Comparison of ENCODE assay signal across 8 cellular contexts in the genomic region with DNA sequence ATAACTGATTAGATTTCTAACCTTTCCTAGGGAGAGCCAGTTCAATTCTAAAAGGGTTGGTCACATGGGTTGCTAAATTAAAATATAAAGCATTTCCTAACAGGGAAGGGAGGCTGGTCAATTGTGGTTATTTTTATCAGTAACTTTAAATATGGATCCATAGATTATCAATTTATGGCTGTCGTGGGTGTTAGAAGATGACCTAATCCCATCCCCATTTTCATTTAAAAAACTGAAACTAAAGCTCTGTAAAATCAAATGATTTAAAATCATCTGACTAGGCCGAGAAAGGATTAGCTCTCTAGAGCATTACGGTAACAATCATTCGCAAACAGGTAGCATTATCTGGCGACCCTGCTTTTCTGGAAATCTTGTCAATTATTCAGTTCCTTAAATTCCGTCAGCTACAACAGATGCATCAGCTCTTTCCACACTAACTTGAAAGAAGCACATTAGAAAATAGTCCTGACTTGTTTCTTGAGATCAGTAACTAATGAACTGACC. TPM values are rescaled to one million over a fixed set of nuclear protein-coding genes. Genes with fewer than 3 reads are reported as not detected.
A peak's percentile ranks its signal among the peaks of the same experiment; 100 is the strongest.
DNase-seq lines count a peak whose midpoint lies in the region; ATAC-seq and TF ChIP-seq lines count a peak whose summit lies in the region.

No MANE protein-coding gene starts in this region.

- CTCF ChIA-PET in CD4-positive, alpha-beta T cell (lab: Charles Lee), result interaction anchor here (1.1 to 1.7 kb wide), 4 partner anchors 13 to 53 kb away, joined by 3 to 14 read pairs (median 6); a partner anchor contains a TSS

- POLR2A ChIA-PET in CD4-positive, alpha-beta T cell (lab: Charles Lee), result interaction anchor here (0.6 to 4.7 kb wide), 29 partner anchors 9 to 1239 kb away, joined by 3 to 309 read pairs (median 5); a partner anchor contains a TSS

- in situ Hi-C loops in GM13977 (cut with MboI; ENCODE audit: low pct_unique_long_range_greater_than_20kb, low sequenced_read_pairs, unreplicated experiment), result no loop called here

- H3K9me3 ChIP-seq in CD4-positive, alpha-beta T cell (ENCODE audit: control insufficient read depth, low read length), result no peaks in the 10 kb centered on the region
- H3K9me3 ChIP-seq in neural cell (ENCODE audit: low read length), result no peaks in the 10 kb centered on the region

- intact Hi-C loops in CD4-positive, alpha-beta T cell (cut with DNase I, micrococcal nuclease), result loop anchor here (1.0 to 5.0 kb wide), 4 partner anchors 47 to 121 kb away; a partner anchor contains a TSS

- peaks cover 39% of the 10 kb centered on the region for H3K79me2 ChIP-seq in neural cell (replicated peaks; ENCODE audit: insufficient read depth, low read length)

- H3K27ac Mint-ChIP-seq in CD4-positive, alpha-beta T cell, result peak overlapping the region; percentile 99

- H3F3A ChIP-seq in neural cell (ENCODE audit: insufficient read depth, low read length, poor library complexity, severe bottlenecking), result peaks cover 8% of the 10 kb centered on the region

- H3K4me2 ChIP-seq in neural cell (ENCODE audit: low read length), result peak overlapping the region; percentile 84

- peaks cover 48% of the 10 kb centered on the region for H3K36me3 Mint-ChIP-seq in CD4-positive, alpha-beta T cell (ENCODE audit: low read depth)

- peak overlapping the region; percentile 96 for H3K27ac ChIP-seq in CD4-positive, alpha-beta T cell (ENCODE audit: low read depth, low read length)
- H3K27ac ChIP-seq in coronary artery (peak overlapping the region; percentile 92 to 98), neural cell (ENCODE audit: low read length) (peak overlapping the region; percentile 100)

- no peaks in the 10 kb centered on the region for H3K27me3 ChIP-seq in CD4-positive, alpha-beta T cell (ENCODE audit: control insufficient read depth, insufficient read depth, low read length)
- H3K27me3 ChIP-seq in neural cell (ENCODE audit: insufficient read depth, low read depth, low read length), result no peaks in the 10 kb centered on the region

- H3K4me3 Mint-ChIP-seq in CD4-positive, alpha-beta T cell, result peak overlapping the region; percentile 88

- TF ChIP-seq RAD21 in neural cell (conservative IDR thresholded peaks at IDR 0.05), result no peak

- H3K9ac ChIP-seq in neural cell (ENCODE audit: low read length), result peak overlapping the region; percentile 95

- H3K36me3 ChIP-seq in neural cell (ENCODE audit: insufficient read depth, low read length), result no peaks in the 10 kb centered on the region

- H3K9me2 ChIP-seq in neural cell (ENCODE audit: insufficient read depth, low read length), result no peaks in the 10 kb centered on the region

- no peak for ATAC-seq in CD4-positive, alpha-beta T cell (ENCODE audit: poor library complexity)

- peak overlapping the region; percentile 58 for H2AFZ ChIP-seq in neural cell (ENCODE audit: low read depth, low read length)

- DNase-seq in CD4-positive, alpha-beta T cell, result no peak
- DNase-seq in LNCaP clone FGC (ENCODE audit: low read depth) (no peak), coronary artery (ENCODE audit: low spot score) (no peak), DMS114 treated with DMSO at 0.1 percent for 48 hours (lab: John Stamatoyannopoulos, UW; ENCODE audit: unreplicated experiment) (no peak), GM13977 (ENCODE audit: low spot score) (no peak), amygdala (lab: John Stamatoyannopoulos, UW) (no peak), NCI-H748 (lab: John Stamatoyannopoulos, UW; ENCODE audit: unreplicated experiment) (no peak)

- H4K20me1 ChIP-seq in neural cell (ENCODE audit: insufficient read depth), result peaks cover 11% of the 10 kb centered on the region

- H3K27me3 Mint-ChIP-seq in CD4-positive, alpha-beta T cell, result no peaks in the 10 kb centered on the region

- no peaks in the 10 kb centered on the region for H3K9me3 Mint-ChIP-seq in CD4-positive, alpha-beta T cell

- H3K4me3 ChIP-seq in LNCaP clone FGC (ENCODE audit: low read depth, low read length) (peak overlapping the region; percentile 92), coronary artery (peak overlapping the region; percentile 68), neural cell (ENCODE audit: low read length) (peak overlapping the region; percentile 73)

- H3K4me1 Mint-ChIP-seq in CD4-positive, alpha-beta T cell (ENCODE audit: low read depth), result peaks cover 54% of the 10 kb centered on the region

- no peak for TF ChIP-seq CTCF in CD4-positive, alpha-beta T cell (IDR thresholded peaks at IDR 0.05)
- TF ChIP-seq CTCF in LNCaP clone FGC (IDR thresholded peaks at IDR 0.05; ENCODE audit: control insufficient read depth, extremely low read depth, insufficient read depth), result no peak
- TF ChIP-seq CTCF in coronary artery (IDR thresholded peaks at IDR 0.05), result no peak
- no peak for TF ChIP-seq CTCF in neural cell (IDR thresholded peaks at IDR 0.05; ENCODE audit: poor library complexity, severe bottlenecking)
- no peak for TF ChIP-seq CTCF in GM13977 (IDR thresholded peaks at IDR 0.05; ENCODE audit: extremely low read depth, insufficient read depth, missing control alignments)

- no peak for TF ChIP-seq EP300 in neural cell (conservative IDR thresholded peaks at IDR 0.05; ENCODE audit: poor library complexity, severe bottlenecking)

TF ChIP-seq in neural cell, 6 proteins besides CTCF, POLR2A, EP300 and RAD21:
- TF ChIP-seq MXI1 (conservative IDR thresholded peaks at IDR 0.05; ENCODE audit: poor library complexity, severe bottlenecking), result no peak
- TF ChIP-seq SMC3 (conservative IDR thresholded peaks at IDR 0.05; ENCODE audit: poor library complexity), result no peak
- TF ChIP-seq, protein P1, sequence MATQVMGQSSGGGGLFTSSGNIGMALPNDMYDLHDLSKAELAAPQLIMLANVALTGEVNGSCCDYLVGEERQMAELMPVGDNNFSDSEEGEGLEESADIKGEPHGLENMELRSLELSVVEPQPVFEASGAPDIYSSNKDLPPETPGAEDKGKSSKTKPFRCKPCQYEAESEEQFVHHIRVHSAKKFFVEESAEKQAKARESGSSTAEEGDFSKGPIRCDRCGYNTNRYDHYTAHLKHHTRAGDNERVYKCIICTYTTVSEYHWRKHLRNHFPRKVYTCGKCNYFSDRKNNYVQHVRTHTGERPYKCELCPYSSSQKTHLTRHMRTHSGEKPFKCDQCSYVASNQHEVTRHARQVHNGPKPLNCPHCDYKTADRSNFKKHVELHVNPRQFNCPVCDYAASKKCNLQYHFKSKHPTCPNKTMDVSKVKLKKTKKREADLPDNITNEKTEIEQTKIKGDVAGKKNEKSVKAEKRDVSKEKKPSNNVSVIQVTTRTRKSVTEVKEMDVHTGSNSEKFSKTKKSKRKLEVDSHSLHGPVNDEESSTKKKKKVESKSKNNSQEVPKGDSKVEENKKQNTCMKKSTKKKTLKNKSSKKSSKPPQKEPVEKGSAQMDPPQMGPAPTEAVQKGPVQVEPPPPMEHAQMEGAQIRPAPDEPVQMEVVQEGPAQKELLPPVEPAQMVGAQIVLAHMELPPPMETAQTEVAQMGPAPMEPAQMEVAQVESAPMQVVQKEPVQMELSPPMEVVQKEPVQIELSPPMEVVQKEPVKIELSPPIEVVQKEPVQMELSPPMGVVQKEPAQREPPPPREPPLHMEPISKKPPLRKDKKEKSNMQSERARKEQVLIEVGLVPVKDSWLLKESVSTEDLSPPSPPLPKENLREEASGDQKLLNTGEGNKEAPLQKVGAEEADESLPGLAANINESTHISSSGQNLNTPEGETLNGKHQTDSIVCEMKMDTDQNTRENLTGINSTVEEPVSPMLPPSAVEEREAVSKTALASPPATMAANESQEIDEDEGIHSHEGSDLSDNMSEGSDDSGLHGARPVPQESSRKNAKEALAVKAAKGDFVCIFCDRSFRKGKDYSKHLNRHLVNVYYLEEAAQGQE (IDR thresholded peaks at IDR 0.05; ENCODE audit: borderline replicate concordance), result no peak
- TF ChIP-seq TAF1 (IDR thresholded peaks at IDR 0.05; ENCODE audit: low read depth), result no peak
- no peak for TF ChIP-seq EZH2 (IDR thresholded peaks at IDR 0.05; ENCODE audit: borderline replicate concordance, insufficient read depth, low read length, poor library complexity, severe bottlenecking)
- TF ChIP-seq POLR2AphosphoS5 (IDR thresholded peaks at IDR 0.05), result no peak

RNA-seq across cellular contexts. Expression of a gene that starts 0.9 kb away (rescaled TPM):
- 100 to 1,000 TPM; 162 to 167 TPM for total RNA-seq in CD4-positive, alpha-beta T cell
- 114 and 134 TPM in 2 replicates for polyA plus RNA-seq in neural cell
- 118 and 164 TPM in 2 replicates for polyA minus RNA-seq in neural cell

RNA-seq across cellular contexts. Expression of a gene that starts 52.9 kb away (rescaled TPM):
- total RNA-seq in CD4-positive, alpha-beta T cell, result 10 to 100 TPM; 53.3 to 57.8 TPM
- 1.4 and 2.2 TPM in 2 replicates for polyA plus RNA-seq in neural cell
- 6.3 and 7.8 TPM in 2 replicates for polyA minus RNA-seq in neural cell
